8 cellular contexts compared by ENCODE assay signal in the genomic region with DNA sequence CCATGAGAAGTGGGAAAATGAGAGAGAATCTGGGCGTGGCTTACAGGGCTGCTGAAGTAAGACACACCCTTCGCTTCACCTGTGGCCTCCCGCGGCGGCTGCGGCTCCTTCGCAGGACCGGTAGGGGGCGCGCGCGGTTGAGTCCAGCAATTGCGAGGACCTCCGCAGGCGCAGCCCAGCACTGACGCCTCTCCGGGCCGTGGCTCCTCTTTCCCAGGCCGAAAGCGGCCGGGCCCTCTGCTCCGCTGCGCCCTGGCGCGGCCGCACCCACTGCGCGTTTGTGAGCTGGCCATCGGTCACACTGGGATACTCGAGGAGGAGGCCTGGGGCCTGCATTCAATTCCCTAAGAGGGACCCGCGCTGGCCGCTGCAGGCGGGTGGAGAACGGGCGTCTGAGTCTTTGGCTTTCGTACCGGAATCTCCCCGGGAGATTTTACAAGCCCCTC. TPM values are rescaled to one million over a fixed set of nuclear protein-coding genes. Genes with fewer than 3 reads are reported as not detected.
DNase-seq lines count a peak whose midpoint lies in the region; ATAC-seq and TF ChIP-seq lines count a peak whose summit lies in the region.

A gene (minus strand): TSS at position 215 of the 446 bp plus-strand sequence. CDS start 13,940 bp downstream, outside the sequence.

- TF ChIP-seq RAD21 in liver (IDR thresholded peaks at IDR 0.05), result peak; percentile 75 to 90

- H3K27me3 ChIP-seq in dorsolateral prefrontal cortex (no peaks in the 10 kb centered on the region), liver (ENCODE audit: control insufficient read depth in 4 of 4, insufficient read depth in 4 of 4, low read length in 3 of 4) (no peaks in the 10 kb centered on the region)

- H3K4me1 ChIP-seq in liver (ENCODE audit: control insufficient read depth in 4 of 4, insufficient read depth in 4 of 4, low read length in 3 of 4), result peaks cover 0 to 7% (median 0%) of the 10 kb centered on the region in 4 donors

- H3K27ac ChIP-seq in dorsolateral prefrontal cortex (peak within 1 kb of the TSS; percentile 13 to 98 (median 90)), liver (ENCODE audit: low read depth in 1 of 2, low read length in 2 of 2) (peak within 1 kb of the TSS in 1 of 2 donors; percentile 60)

- H3K4me3 ChIP-seq in dorsolateral prefrontal cortex (peak within 1 kb of the TSS; percentile 52 to 88 (median 73)), liver (ENCODE audit: low read depth in 1 of 3, low read length in 3 of 3) (peak within 1 kb of the TSS in 2 of 3 donors; percentile 16 to 54)

- DNase-seq in NCI-H524 (lab: John Stamatoyannopoulos, UW), result peak; percentile 61 to 73
- no peak for DNase-seq in NCI-H524 treated with DMSO at 0.1 percent for 48 hours (lab: John Stamatoyannopoulos, UW)
- DNase-seq in NCI-H226, result peak; percentile 75
- peak; percentile 92 to 95 for DNase-seq in activated CD4-positive, alpha-beta T cell treated with anti-CD3 and anti-CD28 coated beads, Interleukin-2, amount 50 U/mL, for 48 hours
- DNase-seq in dorsolateral prefrontal cortex, result peak; percentile 79 to 94 (median 87)
- DNase-seq in stimulated activated CD4-positive, alpha-beta T cell treated with anti-CD3 and anti-CD28 coated beads, Interleukin-4, amount 100 ng/mL, for 1 hour, result peak; percentile 90

- intact Hi-C loops in dorsolateral prefrontal cortex (cut with DNase I), result loop anchor here (1.0 to 10.0 kb wide), 6 partner anchors 17 to 298 kb away; a partner anchor contains a TSS

- TF ChIP-seq CTCF in dorsolateral prefrontal cortex (IDR thresholded peaks at IDR 0.05 in 54 of 56, conservative IDR thresholded peaks at IDR 0.05 in 2 of 56; ENCODE audit: low read depth in 1 of 56, partially characterized antibody in 56 of 56) (peak; percentile 86 to 100 (median 98)), liver (IDR thresholded peaks at IDR 0.05; ENCODE audit: low read depth, low read length, missing input control) (peak; percentile 97)

- peak; percentile 99 for ATAC-seq in HG02981 (IDR thresholded peaks at IDR 0.05; ENCODE audit: unreplicated experiment)

- no peaks in the 10 kb centered on the region for H3K36me3 ChIP-seq in liver (ENCODE audit: control insufficient read depth in 4 of 4, insufficient read depth in 3 of 4, low read depth in 1 of 4, low read length in 3 of 4)

- H3K9me3 ChIP-seq in liver (ENCODE audit: control insufficient read depth in 4 of 4, low read length in 3 of 4), result no peaks in the 10 kb centered on the region

- under 1% methylated on average over 39 of the region's 39 CpGs for WGBS in liver

- H3K9ac ChIP-seq in liver (ENCODE audit: low read depth in 1 of 2, low read length in 2 of 2), result peak within 1 kb of the TSS; percentile 2 to 78

TF ChIP-seq in liver, 16 proteins besides CTCF, POLR2A, EP300 and RAD21:
- TF ChIP-seq JUND (IDR thresholded peaks at IDR 0.05) (no peak), GABPA (IDR thresholded peaks at IDR 0.05 in 1 of 2, conservative IDR thresholded peaks at IDR 0.05 in 1 of 2) (peak in 1 of 2 donors; percentile 50), FOXA2 (IDR thresholded peaks at IDR 0.05) (no peak), YY1 (IDR thresholded peaks at IDR 0.05) (peak; percentile 48), SP1 (IDR thresholded peaks at IDR 0.05) (peak; percentile 34), NR2F2 (IDR thresholded peaks at IDR 0.05) (no peak), RXRA (IDR thresholded peaks at IDR 0.05) (peak in 1 of 2 donors; percentile 14), HNF4A (conservative IDR thresholded peaks at IDR 0.05) (no peak), FOXA1 (IDR thresholded peaks at IDR 0.05) (no peak), TAF1 (conservative IDR thresholded peaks at IDR 0.05) (peak; percentile 18), HNF4G (IDR thresholded peaks at IDR 0.05) (no peak)
- TF ChIP-seq, protein P1, sequence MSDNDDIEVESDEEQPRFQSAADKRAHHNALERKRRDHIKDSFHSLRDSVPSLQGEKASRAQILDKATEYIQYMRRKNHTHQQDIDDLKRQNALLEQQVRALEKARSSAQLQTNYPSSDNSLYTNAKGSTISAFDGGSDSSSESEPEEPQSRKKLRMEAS (IDR thresholded peaks at IDR 0.05), result no peak
- TF ChIP-seq, protein P2, sequence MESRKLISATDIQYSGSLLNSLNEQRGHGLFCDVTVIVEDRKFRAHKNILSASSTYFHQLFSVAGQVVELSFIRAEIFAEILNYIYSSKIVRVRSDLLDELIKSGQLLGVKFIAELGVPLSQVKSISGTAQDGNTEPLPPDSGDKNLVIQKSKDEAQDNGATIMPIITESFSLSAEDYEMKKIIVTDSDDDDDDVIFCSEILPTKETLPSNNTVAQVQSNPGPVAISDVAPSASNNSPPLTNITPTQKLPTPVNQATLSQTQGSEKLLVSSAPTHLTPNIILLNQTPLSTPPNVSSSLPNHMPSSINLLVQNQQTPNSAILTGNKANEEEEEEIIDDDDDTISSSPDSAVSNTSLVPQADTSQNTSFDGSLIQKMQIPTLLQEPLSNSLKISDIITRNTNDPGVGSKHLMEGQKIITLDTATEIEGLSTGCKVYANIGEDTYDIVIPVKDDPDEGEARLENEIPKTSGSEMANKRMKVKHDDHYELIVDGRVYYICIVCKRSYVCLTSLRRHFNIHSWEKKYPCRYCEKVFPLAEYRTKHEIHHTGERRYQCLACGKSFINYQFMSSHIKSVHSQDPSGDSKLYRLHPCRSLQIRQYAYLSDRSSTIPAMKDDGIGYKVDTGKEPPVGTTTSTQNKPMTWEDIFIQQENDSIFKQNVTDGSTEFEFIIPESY (IDR thresholded peaks at IDR 0.05), result no peak
- TF ChIP-seq, protein P3, sequence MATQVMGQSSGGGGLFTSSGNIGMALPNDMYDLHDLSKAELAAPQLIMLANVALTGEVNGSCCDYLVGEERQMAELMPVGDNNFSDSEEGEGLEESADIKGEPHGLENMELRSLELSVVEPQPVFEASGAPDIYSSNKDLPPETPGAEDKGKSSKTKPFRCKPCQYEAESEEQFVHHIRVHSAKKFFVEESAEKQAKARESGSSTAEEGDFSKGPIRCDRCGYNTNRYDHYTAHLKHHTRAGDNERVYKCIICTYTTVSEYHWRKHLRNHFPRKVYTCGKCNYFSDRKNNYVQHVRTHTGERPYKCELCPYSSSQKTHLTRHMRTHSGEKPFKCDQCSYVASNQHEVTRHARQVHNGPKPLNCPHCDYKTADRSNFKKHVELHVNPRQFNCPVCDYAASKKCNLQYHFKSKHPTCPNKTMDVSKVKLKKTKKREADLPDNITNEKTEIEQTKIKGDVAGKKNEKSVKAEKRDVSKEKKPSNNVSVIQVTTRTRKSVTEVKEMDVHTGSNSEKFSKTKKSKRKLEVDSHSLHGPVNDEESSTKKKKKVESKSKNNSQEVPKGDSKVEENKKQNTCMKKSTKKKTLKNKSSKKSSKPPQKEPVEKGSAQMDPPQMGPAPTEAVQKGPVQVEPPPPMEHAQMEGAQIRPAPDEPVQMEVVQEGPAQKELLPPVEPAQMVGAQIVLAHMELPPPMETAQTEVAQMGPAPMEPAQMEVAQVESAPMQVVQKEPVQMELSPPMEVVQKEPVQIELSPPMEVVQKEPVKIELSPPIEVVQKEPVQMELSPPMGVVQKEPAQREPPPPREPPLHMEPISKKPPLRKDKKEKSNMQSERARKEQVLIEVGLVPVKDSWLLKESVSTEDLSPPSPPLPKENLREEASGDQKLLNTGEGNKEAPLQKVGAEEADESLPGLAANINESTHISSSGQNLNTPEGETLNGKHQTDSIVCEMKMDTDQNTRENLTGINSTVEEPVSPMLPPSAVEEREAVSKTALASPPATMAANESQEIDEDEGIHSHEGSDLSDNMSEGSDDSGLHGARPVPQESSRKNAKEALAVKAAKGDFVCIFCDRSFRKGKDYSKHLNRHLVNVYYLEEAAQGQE (IDR thresholded peaks at IDR 0.05), result no peak
- TF ChIP-seq, protein P4, sequence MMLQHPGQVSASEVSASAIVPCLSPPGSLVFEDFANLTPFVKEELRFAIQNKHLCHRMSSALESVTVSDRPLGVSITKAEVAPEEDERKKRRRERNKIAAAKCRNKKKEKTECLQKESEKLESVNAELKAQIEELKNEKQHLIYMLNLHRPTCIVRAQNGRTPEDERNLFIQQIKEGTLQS (IDR thresholded peaks at IDR 0.05), result no peak

RNA-seq across cellular contexts. Expression of the gene that starts here (rescaled TPM):
- total RNA-seq in dorsolateral prefrontal cortex, result 1 to 10 TPM in 50 of 120 experiments, under 1 TPM in 67, not detected in 3; 0.21 to 4.2 (median 0.92) TPM
- total RNA-seq in liver, result not detected
- not detected for polyA plus RNA-seq in liver
